ENCODE assay signal across 21 cellular contexts in genomic region chr16:85722497-85722896, GRCh38. TPM values are rescaled to one million over a fixed set of nuclear protein-coding genes. Genes with fewer than 3 reads are reported as not detected.
"Had no signal": no experiment of that assay in that cellular context is flagged by ENCODE, and none has a peak within 500 bp of the region (broad histone marks: within the 10 kb centered on the region; RNA-seq: fewer than 3 reads in every experiment).

No MANE protein-coding gene starts in this region.

- H3K4me1 ChIP-seq: adrenal gland, ascending aorta, thyroid gland had no signal

- H3K36me3 ChIP-seq: adrenal gland, ascending aorta, heart right ventricle, thyroid gland had no signal

- H3K4me3 ChIP-seq: adrenal gland, ascending aorta, heart right ventricle, thyroid gland had no signal

- H3K27me3 ChIP-seq: ascending aorta, heart right ventricle, thyroid gland had no signal

- DNase-seq: activated B cell treated with CpG ODN at 0.5 μM for 24 hours; activated CD4-positive, alpha-beta T cell treated with anti-CD3 and anti-CD28 coated beads for 36 hours; activated CD4-positive, alpha-beta T cell treated with anti-CD3 and anti-CD28 coated beads, Interleukin-2, amount 50 U/mL, for 4 hours; activated CD8-positive, alpha-beta memory T cell treated with anti-CD3 and anti-CD28 coated beads for 24 hours; activated CD8-positive, alpha-beta memory T cell treated with anti-CD3 and anti-CD28 coated beads, Interleukin-2, amount 50 U/mL, for 4 hours; activated naive CD4-positive, alpha-beta T cell; activated T-cell treated with anti-CD3 and anti-CD28 coated beads, Interleukin-2, amount 50 U/mL, for 24 hours; adrenal gland; heart right ventricle; left colon; mesenchymal stem cell; stimulated activated CD4-positive, alpha-beta T cell treated with anti-CD3 and anti-CD28 coated beads, Interleukin-4, amount 100 ng/mL, for 24 hours; stimulated activated naive CD8-positive, alpha-beta T cell treated with anti-CD3 and anti-CD28 coated beads, Interleukin-15, Interleukin-2, amounts not matched to agents 100 U/mL and 50 U/mL, for 24 hours; T1000; thyroid gland had no signal

- H3K4me1 Mint-ChIP-seq: activated CD4-positive, alpha-beta T cell treated with anti-CD3 and anti-CD28 coated beads for 36 hours; central memory CD8-positive, alpha-beta T cell had no signal

- H3K9me3 Mint-ChIP-seq: activated B cell treated with CpG ODN at 0.5 μM for 24 hours; activated T-cell treated with anti-CD3 and anti-CD28 coated beads, Interleukin-2, amount 50 U/mL, for 24 hours; activated T-helper 17 cell treated with anti-CD3 and anti-CD28 coated beads, Interleukin-2, amount 50 U/mL, for 72 hours; central memory CD8-positive, alpha-beta T cell; nephron; T-helper 1 cell treated with Interleukin-12 subunit alpha and Interleukin-12 subunit beta and Interleukin-4 antibody, amounts not matched to agents 30 μg/mL and 1 μg/mL, for 36 hours had no signal

- H3K4me3 Mint-ChIP-seq: activated B cell treated with CpG ODN at 0.5 μM for 24 hours; activated CD4-positive, alpha-beta T cell treated with anti-CD3 and anti-CD28 coated beads for 36 hours; activated naive CD8-positive, alpha-beta T cell; activated T-cell treated with anti-CD3 and anti-CD28 coated beads, Interleukin-2, amount 50 U/mL, for 24 hours; activated T-helper 17 cell treated with anti-CD3 and anti-CD28 coated beads, Interleukin-2, amount 50 U/mL, for 72 hours; central memory CD8-positive, alpha-beta T cell; nephron; T-helper 1 cell treated with Interleukin-12 subunit alpha and Interleukin-12 subunit beta and Interleukin-4 antibody, amounts not matched to agents 30 μg/mL and 1 μg/mL, for 36 hours had no signal

- H3K9me3 ChIP-seq: adrenal gland, ascending aorta, heart right ventricle, thyroid gland had no signal

- H3K27ac ChIP-seq: adrenal gland, ascending aorta, heart right ventricle, thyroid gland had no signal

- H3K27me3 Mint-ChIP-seq: activated B cell treated with CpG ODN at 0.5 μM for 24 hours; activated CD4-positive, alpha-beta T cell treated with anti-CD3 and anti-CD28 coated beads for 36 hours; activated naive CD8-positive, alpha-beta T cell; activated T-cell treated with anti-CD3 and anti-CD28 coated beads, Interleukin-2, amount 50 U/mL, for 24 hours had no signal

- H3K27ac Mint-ChIP-seq: activated B cell treated with CpG ODN at 0.5 μM for 24 hours; activated CD4-positive, alpha-beta T cell treated with anti-CD3 and anti-CD28 coated beads for 36 hours; activated naive CD8-positive, alpha-beta T cell; activated T-cell treated with anti-CD3 and anti-CD28 coated beads, Interleukin-2, amount 50 U/mL, for 24 hours; activated T-helper 17 cell treated with anti-CD3 and anti-CD28 coated beads, Interleukin-2, amount 50 U/mL, for 72 hours; T-helper 1 cell treated with Interleukin-12 subunit alpha and Interleukin-12 subunit beta and Interleukin-4 antibody, amounts not matched to agents 30 μg/mL and 1 μg/mL, for 36 hours had no signal

- ATAC-seq: activated CD4-positive, alpha-beta T cell treated with anti-CD3 and anti-CD28 coated beads for 36 hours; activated T-helper 17 cell treated with anti-CD3 and anti-CD28 coated beads, Interleukin-2, amount 50 U/mL, for 72 hours; left colon; stimulated activated naive CD8-positive, alpha-beta T cell treated with anti-CD3 and anti-CD28 coated beads, Interleukin-15, Interleukin-2, amounts not matched to agents 100 U/mL and 50 U/mL, for 24 hours had no signal

RNA-seq across cellular contexts. Expression of gene C16orf74, which starts 28.4 kb away (rescaled TPM):
- total RNA-seq: ascending aorta had no signal

RNA-seq across cellular contexts. Expression of gene GINS2, which starts 33.7 kb away (rescaled TPM):
- total RNA-seq: ascending aorta had no signal
